27 cellular contexts compared by ENCODE assay signal in the genomic region with DNA sequence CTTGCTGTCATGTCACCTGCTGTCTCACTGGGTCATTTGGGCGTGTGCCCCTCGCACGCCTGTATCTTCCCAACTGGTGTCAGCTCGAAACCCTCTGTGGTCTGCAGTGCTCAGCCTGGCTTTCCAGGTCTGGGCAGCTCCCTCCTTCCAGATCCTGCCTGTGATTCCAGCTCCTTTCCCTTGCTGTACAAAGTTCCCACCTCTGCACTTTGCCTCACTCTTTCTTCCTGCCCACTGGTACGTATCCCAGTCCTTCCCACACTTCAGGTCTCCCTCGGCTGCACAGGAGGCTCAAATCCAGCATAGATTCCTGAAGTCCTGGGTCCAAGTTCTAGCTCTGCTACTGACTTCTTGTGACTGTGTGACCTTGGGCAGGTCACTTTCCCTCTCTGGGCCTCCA. TPM values are rescaled to one million over a fixed set of nuclear protein-coding genes. Genes with fewer than 3 reads are reported as not detected.
"Had no signal": no experiment of that assay in that cellular context is flagged by ENCODE, and none has a peak within 500 bp of the region (broad histone marks: within the 10 kb centered on the region; RNA-seq: fewer than 3 reads in every experiment).

No MANE protein-coding gene starts in this region.

- ATAC-seq: activated CD8-positive, alpha-beta T cell treated with anti-CD3 and anti-CD28 coated beads for 36 hours; activated T-cell treated with anti-CD3 and anti-CD28 coated beads, Interleukin-2, amount 50 U/mL, for 72 hours; activated T-helper 17 cell treated with anti-CD3 and anti-CD28 coated beads, Interleukin-2, amount 50 U/mL, for 72 hours; Panc1 had no signal

- DNase-seq: activated CD4-positive, alpha-beta T cell treated with anti-CD3 and anti-CD28 coated beads, Interleukin-2, amount 10 ng/mL, durations not matched to agents 24 days and 14 days; activated CD4-positive, alpha-beta T cell treated with anti-CD3 and anti-CD28 coated beads, Interleukin-2, amount 50 U/mL, for 4 hours; activated CD8-positive, alpha-beta T cell treated with anti-CD3 and anti-CD28 coated beads for 36 hours; activated effector memory CD4-positive, alpha-beta T cell treated with anti-CD3 and anti-CD28 coated beads, Interleukin-2, amount 50 U/mL, for 16 hours; activated naive CD4-positive, alpha-beta T cell; activated naive CD4-positive, alpha-beta T cell treated with anti-CD3 and anti-CD28 coated beads, Interleukin-2, amount 50 U/mL, for 16 hours; activated naive CD8-positive, alpha-beta T cell treated with anti-CD3 and anti-CD28 coated beads for 36 hours; activated T-cell treated with anti-CD3 and anti-CD28 coated beads, Interleukin-2, amount 50 U/mL, for 1 hour; activated T-cell treated with anti-CD3 and anti-CD28 coated beads, Interleukin-2, amount 50 U/mL, for 72 hours; amniotic stem cell; Kasumi-1; KG1; MG63; NCI-H1048; NCI-H1105 treated with DMSO at 0.1 percent for 48 hours; NCI-H1436 treated with DMSO at 0.1 percent for 48 hours; NCI-H1694 treated with DMSO at 0.1 percent for 48 hours; NCI-H2029; NCI-H345; NCI-H524 treated with DMSO at 0.1 percent for 48 hours; SHP77 treated with DMSO at 0.1 percent for 48 hours; SW 1271; T-helper 1 cell; T-helper 2 cell; T-helper 9 cell had no signal

- H3K4me3 ChIP-seq: MG63 had no signal

- H3K27me3 ChIP-seq: MG63 had no signal

- H3K9me3 ChIP-seq: MG63 had no signal

RNA-seq across cellular contexts. Expression of a gene that starts 2.1 kb away (rescaled TPM):
- total RNA-seq: activated CD4-positive, alpha-beta T cell treated with anti-CD3 and anti-CD28 coated beads, Interleukin-2, amount 10 ng/mL, durations not matched to agents 24 days and 14 days; activated T-helper 17 cell treated with anti-CD3 and anti-CD28 coated beads, Interleukin-2, amount 50 U/mL, for 72 hours had no signal
